ENCODE assay signal across 1 cellular context in the genomic region with DNA sequence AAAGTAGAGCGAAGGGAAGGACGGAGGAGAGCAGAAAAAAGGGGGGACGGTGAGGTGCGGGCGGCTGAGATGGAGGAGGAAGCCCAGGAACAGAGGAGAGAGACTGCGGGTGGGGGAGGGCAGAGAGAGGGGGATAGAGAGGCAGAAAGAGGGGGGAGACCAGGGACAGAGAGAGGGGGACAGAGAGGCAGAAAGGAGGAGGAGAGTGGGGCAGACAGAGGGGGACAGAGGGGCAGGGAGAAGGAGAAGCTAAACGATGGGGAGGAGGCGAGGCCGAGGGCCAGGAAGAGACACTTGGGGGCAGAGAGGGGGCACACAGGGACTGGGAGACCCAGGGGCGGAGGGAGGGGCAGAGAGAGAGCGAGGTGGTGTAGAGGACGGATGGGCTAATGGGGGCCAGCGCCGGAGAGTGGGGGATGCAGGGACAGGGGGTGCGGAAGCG.
TF ChIP-seq lines count a peak whose summit lies in the region.

No MANE protein-coding gene starts in this region.

TF ChIP-seq in HepG2, 621 proteins besides CTCF, POLR2A, EP300 and RAD21:
- no peak for TF ChIP-seq ZSCAN21 (CRISPR knock-in tag; IDR thresholded peaks at IDR 0.05; ENCODE audit: borderline replicate concordance)
- TF ChIP-seq, protein P1, sequence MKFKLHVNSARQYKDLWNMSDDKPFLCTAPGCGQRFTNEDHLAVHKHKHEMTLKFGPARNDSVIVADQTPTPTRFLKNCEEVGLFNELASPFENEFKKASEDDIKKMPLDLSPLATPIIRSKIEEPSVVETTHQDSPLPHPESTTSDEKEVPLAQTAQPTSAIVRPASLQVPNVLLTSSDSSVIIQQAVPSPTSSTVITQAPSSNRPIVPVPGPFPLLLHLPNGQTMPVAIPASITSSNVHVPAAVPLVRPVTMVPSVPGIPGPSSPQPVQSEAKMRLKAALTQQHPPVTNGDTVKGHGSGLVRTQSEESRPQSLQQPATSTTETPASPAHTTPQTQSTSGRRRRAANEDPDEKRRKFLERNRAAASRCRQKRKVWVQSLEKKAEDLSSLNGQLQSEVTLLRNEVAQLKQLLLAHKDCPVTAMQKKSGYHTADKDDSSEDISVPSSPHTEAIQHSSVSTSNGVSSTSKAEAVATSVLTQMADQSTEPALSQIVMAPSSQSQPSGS (CRISPR knock-in tag; IDR thresholded peaks at IDR 0.05), result no peak
- no peak for TF ChIP-seq ZNF333 (CRISPR knock-in tag; IDR thresholded peaks at IDR 0.05; ENCODE audit: borderline replicate concordance)
- no peak for TF ChIP-seq FOXP1 (IDR thresholded peaks at IDR 0.05)
- no peak for TF ChIP-seq FOXP1 (CRISPR knock-in tag; IDR thresholded peaks at IDR 0.05)
